In genomic region chr1:236794585-236795034, GRCh38 we compare ENCODE assay signal across 7 cellular contexts. TPM values are rescaled to one million over a fixed set of nuclear protein-coding genes. Genes with fewer than 3 reads are reported as not detected.
DNase-seq lines count a peak whose midpoint lies in the region; ATAC-seq and TF ChIP-seq lines count a peak whose summit lies in the region.

No MANE protein-coding gene starts in this region.

- no peaks in the 10 kb centered on the region for H3K9me3 ChIP-seq in iPS DF 6.9 (ENCODE audit: control insufficient read depth, insufficient read depth, low read length)

- DNase-seq in HFF-Myc (ENCODE audit: extremely low read depth, low read depth): no peak
- DNase-seq in activated CD4-positive, alpha-beta memory T cell treated with anti-CD3 and anti-CD28 coated beads, Interleukin-2, amount 10 ng/mL, durations not matched to agents 7 days and 5 days: no peak
- no peak for DNase-seq in iPS DF 6.9 (ENCODE audit: low read depth, low spot score)
- DNase-seq in central memory CD4-positive, alpha-beta T cell: no peak
- no peak for DNase-seq in SK-N-DZ (ENCODE audit: low spot score)
- no peak for DNase-seq in SW 1271 (lab: John Stamatoyannopoulos, UW)

- H3K4me3 Mint-ChIP-seq in activated CD4-positive, alpha-beta memory T cell treated with anti-CD3 and anti-CD28 coated beads, Interleukin-2, amount 10 ng/mL, durations not matched to agents 7 days and 5 days: peak overlapping the region; percentile 89
- peak overlapping the region; percentile 93 for H3K4me3 Mint-ChIP-seq in stimulated activated memory B cell treated with anti-CD40 and anti-IgM and Interleukin-4, amounts not matched to agents 10 μg/mL and 1 μg/mL and 100 μg/mL, for 72 hours

- no peaks in the 10 kb centered on the region for H3K4me1 ChIP-seq in iPS DF 6.9 (ENCODE audit: control insufficient read depth, insufficient read depth, low read length)

- H3K4me1 Mint-ChIP-seq in activated CD4-positive, alpha-beta memory T cell treated with anti-CD3 and anti-CD28 coated beads, Interleukin-2, amount 10 ng/mL, durations not matched to agents 7 days and 5 days: peaks cover 24% of the 10 kb centered on the region
- H3K4me1 Mint-ChIP-seq in stimulated activated memory B cell treated with anti-CD40 and anti-IgM and Interleukin-4, amounts not matched to agents 10 μg/mL and 1 μg/mL and 100 μg/mL, for 72 hours: peaks cover 27% of the 10 kb centered on the region

- peaks cover 1% of the 10 kb centered on the region for H3K36me3 Mint-ChIP-seq in activated CD4-positive, alpha-beta memory T cell treated with anti-CD3 and anti-CD28 coated beads, Interleukin-2, amount 10 ng/mL, durations not matched to agents 7 days and 5 days (ENCODE audit: low read depth)
- H3K36me3 Mint-ChIP-seq in stimulated activated memory B cell treated with anti-CD40 and anti-IgM and Interleukin-4, amounts not matched to agents 10 μg/mL and 1 μg/mL and 100 μg/mL, for 72 hours: no peaks in the 10 kb centered on the region

- peak overlapping the region; percentile 92 for H3K27ac Mint-ChIP-seq in activated CD4-positive, alpha-beta memory T cell treated with anti-CD3 and anti-CD28 coated beads, Interleukin-2, amount 10 ng/mL, durations not matched to agents 7 days and 5 days
- H3K27ac Mint-ChIP-seq in stimulated activated memory B cell treated with anti-CD40 and anti-IgM and Interleukin-4, amounts not matched to agents 10 μg/mL and 1 μg/mL and 100 μg/mL, for 72 hours: peak overlapping the region; percentile 99

- H3K27ac ChIP-seq in iPS DF 6.9 (ENCODE audit: low read length): no peak overlapping the region

- H3K4me3 ChIP-seq in HFF-Myc (replicated peaks; ENCODE audit: low read depth, low read length) (peak overlapping the region; percentile 99), iPS DF 6.9 (ENCODE audit: low read length) (peak overlapping the region; percentile 27; the same call in 1 of the 2 replicates)

- no peaks in the 10 kb centered on the region for H3K27me3 ChIP-seq in iPS DF 6.9 (ENCODE audit: control insufficient read depth, insufficient read depth, low read length)

- POLR2A ChIA-PET in activated CD4-positive, alpha-beta memory T cell treated with anti-CD3 and anti-CD28 coated beads, Interleukin-2, amount 10 ng/mL, durations not matched to agents 7 days and 5 days (lab: Charles Lee): interaction anchor here (0.6 to 3.1 kb wide), 10 partner anchors 8 to 796 kb away, joined by 3 to 28 read pairs (median 4); partner anchors contain the start of gene HEATR1

- H3K27me3 Mint-ChIP-seq in activated CD4-positive, alpha-beta memory T cell treated with anti-CD3 and anti-CD28 coated beads, Interleukin-2, amount 10 ng/mL, durations not matched to agents 7 days and 5 days: peaks cover 6% of the 10 kb centered on the region
- peaks cover 1% of the 10 kb centered on the region for H3K27me3 Mint-ChIP-seq in stimulated activated memory B cell treated with anti-CD40 and anti-IgM and Interleukin-4, amounts not matched to agents 10 μg/mL and 1 μg/mL and 100 μg/mL, for 72 hours

- CTCF ChIA-PET in activated CD4-positive, alpha-beta memory T cell treated with anti-CD3 and anti-CD28 coated beads, Interleukin-2, amount 10 ng/mL, durations not matched to agents 7 days and 5 days (lab: Charles Lee): interaction anchor here (0.6 to 1.4 kb wide), 4 partner anchors 11 to 189 kb away, joined by 3 to 4 read pairs (median 4); no protein-coding TSS in a partner anchor

- no peak for ATAC-seq in stimulated activated memory B cell treated with anti-CD40 and anti-IgM and Interleukin-4, amounts not matched to agents 10 μg/mL and 1 μg/mL and 100 μg/mL, for 72 hours

- no peaks in the 10 kb centered on the region for H3K36me3 ChIP-seq in iPS DF 6.9 (ENCODE audit: control insufficient read depth, insufficient read depth, low read length)

- WGBS in iPS DF 6.9 (ENCODE audit: insufficient coverage, insufficient read length): no CpG with 5 or more reads among the region's 11 CpGs

- H3K9me3 Mint-ChIP-seq in activated CD4-positive, alpha-beta memory T cell treated with anti-CD3 and anti-CD28 coated beads, Interleukin-2, amount 10 ng/mL, durations not matched to agents 7 days and 5 days: no peaks in the 10 kb centered on the region
- no peaks in the 10 kb centered on the region for H3K9me3 Mint-ChIP-seq in stimulated activated memory B cell treated with anti-CD40 and anti-IgM and Interleukin-4, amounts not matched to agents 10 μg/mL and 1 μg/mL and 100 μg/mL, for 72 hours

- no peak for TF ChIP-seq CTCF in HFF-Myc (IDR thresholded peaks at IDR 0.05; ENCODE audit: low read depth, low read length, missing control alignments)

RNA-seq across cellular contexts. Expression of gene MTR, which starts 0.5 kb away (rescaled TPM):
- 10 to 100 TPM; 43.9 to 46.4 TPM for total RNA-seq in activated CD4-positive, alpha-beta memory T cell treated with anti-CD3 and anti-CD28 coated beads, Interleukin-2, amount 10 ng/mL, durations not matched to agents 7 days and 5 days
- polyA plus RNA-seq in SK-N-DZ (2014; cell fraction: cytosol; rRNA removed): 19.9 and 23.3 TPM in 2 replicates
- 20.1 and 25.5 TPM in 2 replicates for polyA plus RNA-seq in SK-N-DZ (2014; cell fraction: nucleus; rRNA removed)
